Comparison of ENCODE assay signal across 1 cellular context in the genomic region with DNA sequence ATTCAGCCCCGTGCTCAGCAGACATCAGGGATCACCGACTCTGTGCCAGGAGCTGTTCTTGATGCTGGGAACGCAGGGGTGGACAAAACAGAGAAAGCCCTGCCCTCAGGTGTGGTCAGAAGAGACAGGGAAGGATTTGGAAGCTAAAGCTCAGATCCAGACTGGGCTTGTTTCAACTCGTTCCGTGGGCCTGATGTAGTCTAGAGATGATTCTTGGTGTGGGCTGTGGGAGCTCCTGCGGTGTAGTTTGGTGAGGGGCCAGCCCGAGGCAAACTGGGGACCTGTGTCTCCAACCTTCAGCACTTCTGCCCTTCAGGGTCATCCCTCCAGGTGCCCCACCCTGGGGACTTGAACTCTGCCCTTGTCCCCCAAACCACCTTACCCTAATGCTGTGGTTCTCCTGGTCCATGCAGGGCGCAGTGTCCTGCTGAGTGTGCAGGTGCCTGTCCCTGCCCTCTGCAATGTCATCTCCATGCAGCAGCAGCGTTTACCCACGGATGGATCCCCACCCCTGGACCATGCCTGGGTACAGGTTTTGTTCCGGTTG.
TF ChIP-seq lines count a peak whose summit lies in the region.

No MANE protein-coding gene starts in this region.

TF ChIP-seq in IMR-90, 13 proteins besides CTCF, POLR2A, EP300 and RAD21:
- no peak for TF ChIP-seq CEBPB (IDR thresholded peaks at IDR 0.05; ENCODE audit: low read depth, low read length)
- TF ChIP-seq MXI1 (IDR thresholded peaks at IDR 0.05; ENCODE audit: borderline replicate concordance, low read depth, low read length), result no peak
- TF ChIP-seq, protein P1, sequence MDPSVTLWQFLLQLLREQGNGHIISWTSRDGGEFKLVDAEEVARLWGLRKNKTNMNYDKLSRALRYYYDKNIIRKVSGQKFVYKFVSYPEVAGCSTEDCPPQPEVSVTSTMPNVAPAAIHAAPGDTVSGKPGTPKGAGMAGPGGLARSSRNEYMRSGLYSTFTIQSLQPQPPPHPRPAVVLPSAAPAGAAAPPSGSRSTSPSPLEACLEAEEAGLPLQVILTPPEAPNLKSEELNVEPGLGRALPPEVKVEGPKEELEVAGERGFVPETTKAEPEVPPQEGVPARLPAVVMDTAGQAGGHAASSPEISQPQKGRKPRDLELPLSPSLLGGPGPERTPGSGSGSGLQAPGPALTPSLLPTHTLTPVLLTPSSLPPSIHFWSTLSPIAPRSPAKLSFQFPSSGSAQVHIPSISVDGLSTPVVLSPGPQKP (IDR thresholded peaks at IDR 0.05; ENCODE audit: borderline replicate concordance, low read depth, low read length), result no peak
- TF ChIP-seq RCOR1 (IDR thresholded peaks at IDR 0.05; ENCODE audit: insufficient replicate concordance, low read length), result no peak
- no peak for TF ChIP-seq MAFK (IDR thresholded peaks at IDR 0.05; ENCODE audit: low read depth, low read length)
- TF ChIP-seq SMC3 (IDR thresholded peaks at IDR 0.05; ENCODE audit: low read depth, low read length), result no peak
- TF ChIP-seq FOS (IDR thresholded peaks at IDR 0.05; ENCODE audit: low read depth, low read length), result no peak
- TF ChIP-seq MAZ (IDR thresholded peaks at IDR 0.05; ENCODE audit: borderline replicate concordance, low read depth, low read length), result no peak
- no peak for TF ChIP-seq BHLHE40 (IDR thresholded peaks at IDR 0.05; ENCODE audit: low read depth, low read length)
